1 cellular context compared by ENCODE assay signal in genomic region chr20:31869673-31869941, GRCh38.
TF ChIP-seq lines count a peak whose summit lies in the region.

No MANE protein-coding gene starts in this region.

TF ChIP-seq in HepG2, 621 proteins besides CTCF, POLR2A, EP300 and RAD21 (continued from another document):
- TF ChIP-seq, protein P1, sequence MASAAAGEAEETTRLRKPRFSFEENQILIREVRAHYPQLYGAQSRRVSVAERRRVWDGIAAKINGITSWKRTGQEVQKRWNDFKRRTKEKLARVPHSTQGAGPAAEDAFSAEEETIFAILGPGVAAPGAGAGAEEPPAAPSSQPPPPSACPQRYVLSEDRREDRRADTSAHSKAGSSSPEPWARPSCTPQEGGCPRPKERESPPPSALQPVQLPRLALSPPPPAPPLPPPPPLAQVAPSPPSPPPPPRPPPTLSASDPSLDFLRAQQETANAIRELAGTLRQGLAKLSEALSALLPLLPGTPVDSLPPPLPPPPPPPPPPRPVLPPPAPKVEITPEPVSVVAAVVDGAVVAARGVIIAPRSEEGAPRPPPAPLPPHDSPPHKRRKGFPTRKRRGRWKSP (CRISPR knock-in tag; IDR thresholded peaks at IDR 0.05), result no peak
- TF ChIP-seq, protein P2, sequence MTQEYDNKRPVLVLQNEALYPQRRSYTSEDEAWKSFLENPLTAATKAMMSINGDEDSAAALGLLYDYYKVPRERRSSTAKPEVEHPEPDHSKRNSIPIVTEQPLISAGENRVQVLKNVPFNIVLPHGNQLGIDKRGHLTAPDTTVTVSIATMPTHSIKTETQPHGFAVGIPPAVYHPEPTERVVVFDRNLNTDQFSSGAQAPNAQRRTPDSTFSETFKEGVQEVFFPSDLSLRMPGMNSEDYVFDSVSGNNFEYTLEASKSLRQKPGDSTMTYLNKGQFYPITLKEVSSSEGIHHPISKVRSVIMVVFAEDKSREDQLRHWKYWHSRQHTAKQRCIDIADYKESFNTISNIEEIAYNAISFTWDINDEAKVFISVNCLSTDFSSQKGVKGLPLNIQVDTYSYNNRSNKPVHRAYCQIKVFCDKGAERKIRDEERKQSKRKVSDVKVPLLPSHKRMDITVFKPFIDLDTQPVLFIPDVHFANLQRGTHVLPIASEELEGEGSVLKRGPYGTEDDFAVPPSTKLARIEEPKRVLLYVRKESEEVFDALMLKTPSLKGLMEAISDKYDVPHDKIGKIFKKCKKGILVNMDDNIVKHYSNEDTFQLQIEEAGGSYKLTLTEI (CRISPR knock-in tag; conservative IDR thresholded peaks at IDR 0.05), result no peak
